In the genomic region with DNA sequence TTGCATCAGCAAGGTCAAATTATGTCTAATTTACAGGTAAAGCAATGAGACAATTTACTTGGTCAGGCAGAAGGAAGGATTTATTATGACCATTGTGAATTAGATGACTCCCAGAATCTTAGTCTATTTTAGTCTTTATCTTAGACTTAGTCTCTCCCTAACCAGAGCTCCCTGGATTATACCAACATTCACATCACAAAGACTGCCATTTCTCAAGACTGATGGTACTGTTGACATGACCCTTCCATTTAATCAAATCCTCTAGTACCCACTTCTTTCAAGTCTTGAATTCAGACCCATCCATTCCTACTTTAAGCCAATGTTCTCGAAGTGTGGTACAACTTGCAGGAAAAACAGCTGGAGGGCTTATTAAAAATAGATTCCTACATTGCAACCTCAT, we compare ENCODE assay signal across 37 cellular contexts.
"Had no signal": no experiment of that assay in that cellular context is flagged by ENCODE, and none has a peak within 500 bp of the region (broad histone marks: within the 10 kb centered on the region; RNA-seq: fewer than 3 reads in every experiment).

No MANE protein-coding gene starts in this region.

- H3K4me3 ChIP-seq: ascending aorta, cardiac muscle cell had no signal

- H3K27ac Mint-ChIP-seq: activated CD4-positive, alpha-beta memory T cell treated with anti-CD3 and anti-CD28 coated beads, Interleukin-2, amount 10 ng/mL, durations not matched to agents 7 days and 5 days; activated CD4-positive, alpha-beta T cell treated with anti-CD3 and anti-CD28 coated beads for 36 hours; activated CD4-positive, alpha-beta T cell treated with anti-CD3 and anti-CD28 coated beads, Interleukin-2, amount 10 ng/mL, durations not matched to agents 7 days and 5 days; activated CD8-positive, alpha-beta memory T cell treated with anti-CD3 and anti-CD28 coated beads, Interleukin-2, amount 10 ng/mL, durations not matched to agents 7 days and 5 days; activated CD8-positive, alpha-beta T cell treated with anti-CD3 and anti-CD28 coated beads, Interleukin-2, amount 10 ng/mL, durations not matched to agents 7 days and 5 days; activated naive CD4-positive, alpha-beta T cell treated with anti-CD3 and anti-CD28 coated beads, Interleukin-2, amount 10 ng/mL, durations not matched to agents 7 days and 5 days; activated naive CD4-positive, alpha-beta T cell treated with anti-CD3 and anti-CD28 coated beads, Interleukin-2, amount 50 U/mL, for 24 hours; activated naive CD8-positive, alpha-beta T cell; activated naive CD8-positive, alpha-beta T cell treated with anti-CD3 and anti-CD28 coated beads, Interleukin-2, amount 10 ng/mL, durations not matched to agents 7 days and 5 days; activated naive CD8-positive, alpha-beta T cell treated with anti-CD3 and anti-CD28 coated beads, Interleukin-2, amount 50 U/mL, for 24 hours; activated T-helper 2 cell treated with anti-CD3 and anti-CD28 coated beads, Interferon-gamma antibody, Interleukin-2, Interleukin-4, amounts not matched to agents 10 μg/mL and 5 μg/mL and 100 μg/mL, durations not matched to agents 14 hours and 24 hours and 36 hours; brain; T-helper 1 cell treated with Interleukin-12 subunit alpha and Interleukin-12 subunit beta and Interleukin-4 antibody, amounts not matched to agents 30 μg/mL and 1 μg/mL, for 36 hours; T-helper 2 cell treated with Interferon-gamma antibody and Interleukin-4, amounts not matched to agents 5 μg/mL and 100 μg/mL, for 36 hours; WTC11 had no signal

- H3K4me1 Mint-ChIP-seq: activated CD4-positive, alpha-beta memory T cell treated with anti-CD3 and anti-CD28 coated beads, Interleukin-2, amount 10 ng/mL, durations not matched to agents 7 days and 5 days; activated CD4-positive, alpha-beta T cell treated with anti-CD3 and anti-CD28 coated beads for 36 hours; activated CD4-positive, alpha-beta T cell treated with anti-CD3 and anti-CD28 coated beads, Interleukin-2, amount 10 ng/mL, durations not matched to agents 7 days and 5 days; activated CD8-positive, alpha-beta memory T cell treated with anti-CD3 and anti-CD28 coated beads, Interleukin-2, amount 10 ng/mL, durations not matched to agents 7 days and 5 days; activated naive CD4-positive, alpha-beta T cell treated with anti-CD3 and anti-CD28 coated beads, Interleukin-2, amount 10 ng/mL, durations not matched to agents 7 days and 5 days; activated naive CD4-positive, alpha-beta T cell treated with anti-CD3 and anti-CD28 coated beads, Interleukin-2, amount 50 U/mL, for 24 hours; activated naive CD8-positive, alpha-beta T cell treated with anti-CD3 and anti-CD28 coated beads, Interleukin-2, amount 10 ng/mL, durations not matched to agents 7 days and 5 days; activated naive CD8-positive, alpha-beta T cell treated with anti-CD3 and anti-CD28 coated beads, Interleukin-2, amount 50 U/mL, for 24 hours had no signal

- H3K4me1 ChIP-seq: ascending aorta had no signal

- H3K9me3 ChIP-seq: ascending aorta had no signal

- ATAC-seq: activated CD4-positive, alpha-beta T cell treated with anti-CD3 and anti-CD28 coated beads for 36 hours; activated CD4-positive, CD25-positive, alpha-beta regulatory T cell treated with anti-CD3 and anti-CD28 coated beads, Interleukin-2, amount 50 U/mL, for 24 hours; activated CD8-positive, alpha-beta memory T cell treated with anti-CD3 and anti-CD28 coated beads, Interleukin-2, amount 10 ng/mL, durations not matched to agents 7 days and 5 days; activated CD8-positive, alpha-beta T cell treated with anti-CD3 and anti-CD28 coated beads, Interleukin-2, amount 10 ng/mL, durations not matched to agents 7 days and 5 days; activated naive CD8-positive, alpha-beta T cell treated with anti-CD3 and anti-CD28 coated beads, Interleukin-2, amount 50 U/mL, for 24 hours; activated T-cell treated with anti-CD3 and anti-CD28 coated beads, Interleukin-2, amount 50 U/mL, for 4 hours; WTC11 had no signal

- DNase-seq: activated CD4-positive, alpha-beta memory T cell treated with anti-CD3 and anti-CD28 coated beads, Interleukin-2, amount 10 ng/mL, durations not matched to agents 7 days and 5 days; activated CD4-positive, alpha-beta T cell treated with anti-CD3 and anti-CD28 coated beads for 1 hour; activated CD4-positive, alpha-beta T cell treated with anti-CD3 and anti-CD28 coated beads for 36 hours; activated CD4-positive, alpha-beta T cell treated with anti-CD3 and anti-CD28 coated beads for 48 hours; activated CD4-positive, alpha-beta T cell treated with anti-CD3 and anti-CD28 coated beads, Interleukin-2, amount 10 ng/mL, durations not matched to agents 7 days and 5 days; activated CD4-positive, alpha-beta T cell treated with anti-CD3 and anti-CD28 coated beads, Interleukin-2, amount 50 U/mL, for 48 hours; activated CD4-positive, CD25-positive, alpha-beta regulatory T cell; activated CD8-positive, alpha-beta memory T cell treated with anti-CD3 and anti-CD28 coated beads for 24 hours; activated CD8-positive, alpha-beta memory T cell treated with anti-CD3 and anti-CD28 coated beads, Interleukin-2, amount 10 ng/mL, durations not matched to agents 7 days and 5 days; activated CD8-positive, alpha-beta memory T cell treated with anti-CD3 and anti-CD28 coated beads, Interleukin-2, amount 50 U/mL, for 48 hours; activated CD8-positive, alpha-beta T cell treated with anti-CD3 and anti-CD28 coated beads, Interleukin-2, amount 10 ng/mL, durations not matched to agents 7 days and 5 days; activated effector memory CD4-positive, alpha-beta T cell treated with Interleukin-2 at 50 U/mL for 16 hours; activated gamma-delta T cell; activated naive CD4-positive, alpha-beta T cell treated with anti-CD3 and anti-CD28 coated beads, Interleukin-2, amount 10 ng/mL, durations not matched to agents 7 days and 5 days; activated naive CD4-positive, alpha-beta T cell treated with Interleukin-2 at 50 U/mL for 16 hours; activated naive CD8-positive, alpha-beta T cell treated with anti-CD3 and anti-CD28 coated beads, Interleukin-2, amount 10 ng/mL, durations not matched to agents 7 days and 5 days; activated naive CD8-positive, alpha-beta T cell treated with anti-CD3 and anti-CD28 coated beads, Interleukin-2, amount 50 U/mL, for 24 hours; activated T-cell treated with anti-CD3 and anti-CD28 coated beads, Interleukin-2, amount 50 U/mL, for 4 hours; amygdala; anterior cingulate cortex; central memory CD4-positive, alpha-beta T cell; T-helper 1 cell; T-helper 2 cell; T-helper 9 cell; WERI-Rb-1 had no signal

- H3K27me3 ChIP-seq: ascending aorta, cardiac muscle cell had no signal

- H3K27ac ChIP-seq: ascending aorta, cardiac muscle cell, WERI-Rb-1 had no signal

- H3K36me3 ChIP-seq: ascending aorta, cardiac muscle cell, WERI-Rb-1 had no signal

- FAIRE-seq: bronchial epithelial cell, TTC549 had no signal

- H3K4me3 Mint-ChIP-seq: activated CD4-positive, alpha-beta memory T cell treated with anti-CD3 and anti-CD28 coated beads, Interleukin-2, amount 10 ng/mL, durations not matched to agents 7 days and 5 days; activated CD4-positive, alpha-beta T cell treated with anti-CD3 and anti-CD28 coated beads for 36 hours; activated CD4-positive, alpha-beta T cell treated with anti-CD3 and anti-CD28 coated beads, Interleukin-2, amount 10 ng/mL, durations not matched to agents 7 days and 5 days; activated CD8-positive, alpha-beta memory T cell treated with anti-CD3 and anti-CD28 coated beads, Interleukin-2, amount 10 ng/mL, durations not matched to agents 7 days and 5 days; activated CD8-positive, alpha-beta T cell treated with anti-CD3 and anti-CD28 coated beads, Interleukin-2, amount 10 ng/mL, durations not matched to agents 7 days and 5 days; activated naive CD4-positive, alpha-beta T cell treated with anti-CD3 and anti-CD28 coated beads, Interleukin-2, amount 10 ng/mL, durations not matched to agents 7 days and 5 days; activated naive CD4-positive, alpha-beta T cell treated with anti-CD3 and anti-CD28 coated beads, Interleukin-2, amount 50 U/mL, for 24 hours; activated naive CD8-positive, alpha-beta T cell; activated naive CD8-positive, alpha-beta T cell treated with anti-CD3 and anti-CD28 coated beads, Interleukin-2, amount 10 ng/mL, durations not matched to agents 7 days and 5 days; activated naive CD8-positive, alpha-beta T cell treated with anti-CD3 and anti-CD28 coated beads, Interleukin-2, amount 50 U/mL, for 24 hours; activated T-cell treated with anti-CD3 and anti-CD28 coated beads, Interleukin-2, amount 50 U/mL, for 4 hours; brain; T-helper 1 cell treated with Interleukin-12 subunit alpha and Interleukin-12 subunit beta and Interleukin-4 antibody, amounts not matched to agents 30 μg/mL and 1 μg/mL, for 36 hours; T-helper 2 cell treated with Interferon-gamma antibody and Interleukin-4, amounts not matched to agents 5 μg/mL and 100 μg/mL, for 36 hours; WTC11 had no signal

- H3K36me3 Mint-ChIP-seq: activated CD8-positive, alpha-beta memory T cell treated with anti-CD3 and anti-CD28 coated beads, Interleukin-2, amount 10 ng/mL, durations not matched to agents 7 days and 5 days; activated naive CD4-positive, alpha-beta T cell treated with anti-CD3 and anti-CD28 coated beads, Interleukin-2, amount 10 ng/mL, durations not matched to agents 7 days and 5 days; activated naive CD4-positive, alpha-beta T cell treated with anti-CD3 and anti-CD28 coated beads, Interleukin-2, amount 50 U/mL, for 24 hours; activated naive CD8-positive, alpha-beta T cell; activated naive CD8-positive, alpha-beta T cell treated with anti-CD3 and anti-CD28 coated beads, Interleukin-2, amount 10 ng/mL, durations not matched to agents 7 days and 5 days; WTC11 had no signal

- H3K9me3 Mint-ChIP-seq: activated CD4-positive, alpha-beta memory T cell treated with anti-CD3 and anti-CD28 coated beads, Interleukin-2, amount 10 ng/mL, durations not matched to agents 7 days and 5 days; activated CD4-positive, alpha-beta T cell treated with anti-CD3 and anti-CD28 coated beads, Interleukin-2, amount 10 ng/mL, durations not matched to agents 7 days and 5 days; activated naive CD4-positive, alpha-beta T cell treated with anti-CD3 and anti-CD28 coated beads, Interleukin-2, amount 10 ng/mL, durations not matched to agents 7 days and 5 days; activated naive CD4-positive, alpha-beta T cell treated with anti-CD3 and anti-CD28 coated beads, Interleukin-2, amount 50 U/mL, for 24 hours; activated naive CD8-positive, alpha-beta T cell treated with anti-CD3 and anti-CD28 coated beads, Interleukin-2, amount 10 ng/mL, durations not matched to agents 7 days and 5 days; activated naive CD8-positive, alpha-beta T cell treated with anti-CD3 and anti-CD28 coated beads, Interleukin-2, amount 50 U/mL, for 24 hours; activated T-cell treated with anti-CD3 and anti-CD28 coated beads, Interleukin-2, amount 50 U/mL, for 4 hours; activated T-helper 2 cell treated with anti-CD3 and anti-CD28 coated beads, Interferon-gamma antibody, Interleukin-2, Interleukin-4, amounts not matched to agents 10 μg/mL and 5 μg/mL and 100 μg/mL, durations not matched to agents 14 hours and 24 hours and 36 hours; brain; T-helper 1 cell treated with Interleukin-12 subunit alpha and Interleukin-12 subunit beta and Interleukin-4 antibody, amounts not matched to agents 30 μg/mL and 1 μg/mL, for 36 hours; T-helper 2 cell treated with Interferon-gamma antibody and Interleukin-4, amounts not matched to agents 5 μg/mL and 100 μg/mL, for 36 hours had no signal

- H3K27me3 Mint-ChIP-seq: activated naive CD4-positive, alpha-beta T cell treated with anti-CD3 and anti-CD28 coated beads, Interleukin-2, amount 10 ng/mL, durations not matched to agents 7 days and 5 days; activated naive CD4-positive, alpha-beta T cell treated with anti-CD3 and anti-CD28 coated beads, Interleukin-2, amount 50 U/mL, for 24 hours; activated naive CD8-positive, alpha-beta T cell treated with anti-CD3 and anti-CD28 coated beads, Interleukin-2, amount 50 U/mL, for 24 hours; brain had no signal
